ENCODE assay signal across 21 cellular contexts in the genomic region with DNA sequence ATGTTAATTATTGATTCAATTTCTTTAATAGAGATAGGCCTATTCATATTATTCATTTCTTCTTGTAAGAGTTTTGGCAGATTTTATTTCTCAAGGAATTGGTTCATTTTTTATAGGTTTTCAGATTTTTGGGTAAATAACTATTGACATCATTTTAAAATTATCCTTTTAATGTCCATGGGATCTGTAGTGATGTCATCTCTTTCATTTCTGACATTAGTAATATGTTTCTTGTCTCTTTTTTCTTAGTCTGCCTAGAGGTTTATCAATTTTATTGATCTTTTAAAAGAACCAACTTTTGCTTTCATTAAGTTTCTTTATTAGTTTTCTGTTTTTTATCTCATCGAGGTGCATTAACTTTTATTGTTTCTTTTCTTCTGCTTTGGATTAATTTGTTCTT.
DNase-seq lines count a peak whose midpoint lies in the region; ATAC-seq and TF ChIP-seq lines count a peak whose summit lies in the region.
"Had no signal": no experiment of that assay in that cellular context is flagged by ENCODE, and none has a peak within 500 bp of the region (broad histone marks: within the 10 kb centered on the region; RNA-seq: fewer than 3 reads in every experiment).

No MANE protein-coding gene starts in this region.

- ATAC-seq in RWPE2 (ENCODE audit: low read depth) (no peak), foreskin keratinocyte (no peak), GM21576 (IDR thresholded peaks at IDR 0.05; ENCODE audit: unreplicated experiment) (no peak), heart right ventricle (no peak), HG03457 (IDR thresholded peaks at IDR 0.05; ENCODE audit: unreplicated experiment) (no peak)
- ATAC-seq: Panc1, SK-N-SH treated with all-trans-retinoic acid at 6 μM for 48 hours had no signal

- peaks cover 9% of the 10 kb centered on the region for H3K9me3 Mint-ChIP-seq in MCF 10A (ENCODE audit: unreplicated experiment)

- H3K4me1 ChIP-seq in breast epithelium (no peaks in the 10 kb centered on the region), RWPE2 (ENCODE audit: insufficient read depth, poor library complexity, severe bottlenecking) (peaks cover 25% of the 10 kb centered on the region), foreskin keratinocyte (peaks cover 18% of the 10 kb centered on the region), heart right ventricle (peaks cover 0 to 23% (median 10%) of the 10 kb centered on the region in 9 donors)

- WGBS in heart right ventricle, 2 donors: 98 to 100% methylated on average over 1 of the region's 1 CpG

- no TSS peak for BruUV-seq in MCF 10A (replicated peaks; lab: Mats Ljungman, UMichigan)

- H3K4me3 ChIP-seq in breast epithelium (no peak overlapping the region), RWPE2 (ENCODE audit: severe bottlenecking) (no peak overlapping the region), heart right ventricle (no peak overlapping the region)

- no peaks in the 10 kb centered on the region for H3K27me3 ChIP-seq in breast epithelium
- no peaks in the 10 kb centered on the region for H3K27me3 ChIP-seq in RWPE2 (ENCODE audit: insufficient read depth, poor library complexity, severe bottlenecking)
- no peaks in the 10 kb centered on the region for H3K27me3 ChIP-seq in foreskin keratinocyte
- H3K27me3 ChIP-seq in heart right ventricle: no peaks in the 10 kb centered on the region

- DNase-seq in MCF 10A (ENCODE audit: unreplicated experiment): no peak
- DNase-seq in breast epithelium (ENCODE audit: low spot score in 2 of 2): no peak
- DNase-seq in RWPE2 (ENCODE audit: low spot score): no peak
- no peak for DNase-seq in foreskin keratinocyte
- no peak for DNase-seq in NCI-H1436 (lab: John Stamatoyannopoulos, UW)
- no peak for DNase-seq in heart right ventricle
- DNase-seq: 8988T, EL, GF-D8, HFFc6, NCI-H1092 treated with DMSO at 0.1 percent for 48 hours, NCI-H146, NCI-H2029 treated with DMSO at 0.1 percent for 48 hours, NCI-H226, NCI-H510A treated with DMSO at 0.1 percent for 48 hours, NCI-H748 treated with DMSO at 0.1 percent for 48 hours had no signal

- H3K4me1 Mint-ChIP-seq in MCF 10A (ENCODE audit: insufficient read depth, unreplicated experiment): peaks cover 36% of the 10 kb centered on the region

- CTCF ChIA-PET in MCF 10A (lab: Yijun Ruan, JAX): interaction anchor here (0.6 kb wide), 1 partner anchor 110 kb away, joined by 3 read pairs; no protein-coding TSS in a partner anchor

- peak overlapping the region; percentile 77 for H3K27ac Mint-ChIP-seq in MCF 10A (ENCODE audit: low read depth, unreplicated experiment)
- H3K27ac Mint-ChIP-seq: B cell, HFFc6 had no signal

- TF ChIP-seq POLR2A in breast epithelium (IDR thresholded peaks at IDR 0.05): no peak

- H3K36me3 Mint-ChIP-seq in MCF 10A (ENCODE audit: insufficient read depth, unreplicated experiment): peaks cover 18% of the 10 kb centered on the region

- H3K9me3 ChIP-seq in breast epithelium (peaks cover 0 to 8% of the 10 kb centered on the region in 2 donors), RWPE2 (ENCODE audit: severe bottlenecking) (peaks cover 8% of the 10 kb centered on the region), heart right ventricle (peaks cover 0 to 28% (median 0%) of the 10 kb centered on the region in 11 donors)

- TF ChIP-seq CTCF in MCF 10A (IDR thresholded peaks at IDR 0.05; ENCODE audit: unreplicated experiment): no peak
- no peak for TF ChIP-seq CTCF in breast epithelium (IDR thresholded peaks at IDR 0.05)
- TF ChIP-seq CTCF in RWPE2 (IDR thresholded peaks at IDR 0.05; ENCODE audit: poor library complexity, severe bottlenecking): no peak
- TF ChIP-seq CTCF in foreskin keratinocyte (conservative IDR thresholded peaks at IDR 0.05): no peak
- TF ChIP-seq CTCF in heart right ventricle (IDR thresholded peaks at IDR 0.05): no peak

- intact Hi-C loops in MCF 10A (cut with micrococcal nuclease) (loop anchor here (5.0 kb wide), 1 partner anchor 49 kb away; no protein-coding TSS in a partner anchor), breast epithelium (cut with DNase I; ENCODE audit: low total_unique reads) (no loop called here), heart right ventricle (cut with DNase I) (no loop called here)

- POLR2A ChIA-PET in MCF 10A (lab: Yijun Ruan, JAX): interaction anchor here (0.9 to 2.1 kb wide), 7 partner anchors 15 to 419 kb away, joined by 3 to 9 read pairs (median 7); no protein-coding TSS in a partner anchor

- H3K36me3 ChIP-seq in breast epithelium (no peaks in the 10 kb centered on the region), RWPE2 (ENCODE audit: low read depth) (no peaks in the 10 kb centered on the region), heart right ventricle (peaks cover 0 to 22% (median 8%) of the 10 kb centered on the region in 9 donors)

- H3K4me3 Mint-ChIP-seq in MCF 10A (ENCODE audit: unreplicated experiment): no peak overlapping the region
- H3K4me3 Mint-ChIP-seq: B cell, HFFc6 had no signal

- H3K27ac ChIP-seq in breast epithelium: peak overlapping the region in 1 of 2 donors; percentile 81
- peak overlapping the region; percentile 86 for H3K27ac ChIP-seq in RWPE2 (ENCODE audit: poor library complexity, severe bottlenecking)
- peak overlapping the region; percentile 88 for H3K27ac ChIP-seq in foreskin keratinocyte
- H3K27ac ChIP-seq in heart right ventricle: peak overlapping the region in 1 of 10 donors; percentile 79

- H3K27me3 Mint-ChIP-seq in MCF 10A (ENCODE audit: insufficient read depth, unreplicated experiment): no peaks in the 10 kb centered on the region
- H3K27me3 Mint-ChIP-seq: B cell had no signal
